2 cellular contexts compared by ENCODE assay signal in the genomic region with DNA sequence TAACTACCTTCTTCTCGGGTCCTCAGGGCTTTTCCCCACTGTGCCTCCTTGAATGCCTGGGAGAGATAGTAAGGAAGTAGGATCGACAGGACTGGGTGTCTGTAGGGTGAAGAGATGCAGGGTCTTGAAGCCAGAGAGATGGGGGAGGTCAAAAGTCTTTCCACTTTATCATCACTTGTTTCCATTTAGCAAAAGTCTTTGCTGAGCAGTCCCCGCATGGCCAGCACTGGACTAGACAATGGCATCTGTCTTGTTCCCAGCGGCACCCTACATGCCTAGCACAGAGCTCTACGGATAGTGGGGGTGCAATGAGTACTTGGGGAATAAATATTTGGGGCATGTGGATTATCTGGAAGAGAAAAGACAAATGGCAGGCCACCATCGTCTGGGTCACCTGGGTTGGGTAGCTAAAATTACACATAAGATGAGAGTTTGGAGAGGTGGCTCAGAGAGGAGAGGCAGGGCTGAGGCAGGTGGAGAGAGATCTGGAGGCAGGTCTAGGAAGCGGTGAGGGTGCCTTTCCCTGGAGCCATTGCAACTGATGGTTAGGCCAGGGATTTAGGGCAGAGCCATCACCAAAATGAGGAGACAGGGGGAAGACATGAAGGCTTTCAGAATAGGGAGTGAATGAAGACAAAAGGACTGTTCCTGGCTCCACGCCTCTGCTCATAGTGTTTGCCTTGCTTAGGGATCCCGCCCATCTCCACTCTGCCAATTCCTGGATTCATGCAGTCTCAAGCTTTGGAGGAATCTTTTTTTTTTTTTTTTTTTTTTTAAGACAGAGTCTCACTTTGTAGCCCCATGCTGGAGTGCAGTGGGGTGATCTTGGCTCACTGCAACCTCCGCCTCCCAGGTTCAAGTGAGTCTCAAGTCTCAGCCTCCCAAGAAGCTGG.
TF ChIP-seq lines count a peak whose summit lies in the region.

No MANE protein-coding gene starts in this region.

TF ChIP-seq in A549, 52 proteins besides CTCF, POLR2A, EP300 and RAD21 (continued from another document):
- TF ChIP-seq, protein P1, sequence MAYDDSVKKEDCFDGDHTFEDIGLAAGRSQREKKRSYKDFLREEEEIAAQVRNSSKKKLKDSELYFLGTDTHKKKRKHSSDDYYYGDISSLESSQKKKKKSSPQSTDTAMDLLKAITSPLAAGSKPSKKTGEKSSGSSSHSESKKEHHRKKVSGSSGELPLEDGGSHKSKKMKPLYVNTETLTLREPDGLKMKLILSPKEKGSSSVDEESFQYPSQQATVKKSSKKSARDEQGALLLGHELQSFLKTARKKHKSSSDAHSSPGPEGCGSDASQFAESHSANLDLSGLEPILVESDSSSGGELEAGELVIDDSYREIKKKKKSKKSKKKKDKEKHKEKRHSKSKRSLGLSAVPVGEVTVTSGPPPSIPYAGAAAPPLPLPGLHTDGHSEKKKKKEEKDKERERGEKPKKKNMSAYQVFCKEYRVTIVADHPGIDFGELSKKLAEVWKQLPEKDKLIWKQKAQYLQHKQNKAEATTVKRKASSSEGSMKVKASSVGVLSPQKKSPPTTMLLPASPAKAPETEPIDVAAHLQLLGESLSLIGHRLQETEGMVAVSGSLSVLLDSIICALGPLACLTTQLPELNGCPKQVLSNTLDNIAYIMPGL (CRISPR knock-in tag; IDR thresholded peaks at IDR 0.05; ENCODE audit: borderline replicate concordance): no peak
- no peak for TF ChIP-seq ZNF302 (CRISPR knock-in tag; IDR thresholded peaks at IDR 0.05)
- TF ChIP-seq CBX8 (IDR thresholded peaks at IDR 0.05): no peak
- TF ChIP-seq SMC3 (IDR thresholded peaks at IDR 0.05): no peak
- TF ChIP-seq HOXB5 (CRISPR knock-in tag; IDR thresholded peaks at IDR 0.05): no peak
- no peak for TF ChIP-seq ZSCAN20 (CRISPR knock-in tag; IDR thresholded peaks at IDR 0.05)
- no peak for TF ChIP-seq PHF8 (IDR thresholded peaks at IDR 0.05; ENCODE audit: borderline replicate concordance, low read depth)
- TF ChIP-seq, protein P2, sequence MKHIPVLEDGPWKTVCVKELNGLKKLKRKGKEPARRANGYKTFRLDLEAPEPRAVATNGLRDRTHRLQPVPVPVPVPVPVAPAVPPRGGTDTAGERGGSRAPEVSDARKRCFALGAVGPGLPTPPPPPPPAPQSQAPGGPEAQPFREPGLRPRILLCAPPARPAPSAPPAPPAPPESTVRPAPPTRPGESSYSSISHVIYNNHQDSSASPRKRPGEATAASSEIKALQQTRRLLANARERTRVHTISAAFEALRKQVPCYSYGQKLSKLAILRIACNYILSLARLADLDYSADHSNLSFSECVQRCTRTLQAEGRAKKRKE (CRISPR knock-in tag; IDR thresholded peaks at IDR 0.05; ENCODE audit: low read depth): no peak

TF ChIP-seq in SK-N-SH treated with all-trans-retinoic acid at 6 μM for 48 hours, 23 proteins besides CTCF, POLR2A, EP300 and RAD21 (continued from another document):
- TF ChIP-seq, protein P3, sequence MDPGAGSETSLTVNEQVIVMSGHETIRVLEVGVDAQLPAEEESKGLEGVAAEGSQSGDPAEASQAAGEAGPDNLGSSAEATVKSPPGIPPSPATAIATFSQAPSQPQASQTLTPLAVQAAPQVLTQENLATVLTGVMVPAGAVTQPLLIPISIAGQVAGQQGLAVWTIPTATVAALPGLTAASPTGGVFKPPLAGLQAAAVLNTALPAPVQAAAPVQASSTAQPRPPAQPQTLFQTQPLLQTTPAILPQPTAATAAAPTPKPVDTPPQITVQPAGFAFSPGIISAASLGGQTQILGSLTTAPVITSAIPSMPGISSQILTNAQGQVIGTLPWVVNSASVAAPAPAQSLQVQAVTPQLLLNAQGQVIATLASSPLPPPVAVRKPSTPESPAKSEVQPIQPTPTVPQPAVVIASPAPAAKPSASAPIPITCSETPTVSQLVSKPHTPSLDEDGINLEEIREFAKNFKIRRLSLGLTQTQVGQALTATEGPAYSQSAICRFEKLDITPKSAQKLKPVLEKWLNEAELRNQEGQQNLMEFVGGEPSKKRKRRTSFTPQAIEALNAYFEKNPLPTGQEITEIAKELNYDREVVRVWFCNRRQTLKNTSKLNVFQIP (CRISPR knock-in tag; IDR thresholded peaks at IDR 0.05; ENCODE audit: borderline replicate concordance, low read depth): no peak
- TF ChIP-seq, protein P4, sequence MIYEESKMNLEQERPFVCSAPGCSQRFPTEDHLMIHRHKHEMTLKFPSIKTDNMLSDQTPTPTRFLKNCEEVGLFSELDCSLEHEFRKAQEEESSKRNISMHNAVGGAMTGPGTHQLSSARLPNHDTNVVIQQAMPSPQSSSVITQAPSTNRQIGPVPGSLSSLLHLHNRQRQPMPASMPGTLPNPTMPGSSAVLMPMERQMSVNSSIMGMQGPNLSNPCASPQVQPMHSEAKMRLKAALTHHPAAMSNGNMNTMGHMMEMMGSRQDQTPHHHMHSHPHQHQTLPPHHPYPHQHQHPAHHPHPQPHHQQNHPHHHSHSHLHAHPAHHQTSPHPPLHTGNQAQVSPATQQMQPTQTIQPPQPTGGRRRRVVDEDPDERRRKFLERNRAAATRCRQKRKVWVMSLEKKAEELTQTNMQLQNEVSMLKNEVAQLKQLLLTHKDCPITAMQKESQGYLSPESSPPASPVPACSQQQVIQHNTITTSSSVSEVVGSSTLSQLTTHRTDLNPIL (CRISPR knock-in tag; IDR thresholded peaks at IDR 0.05; ENCODE audit: low read depth): no peak
- TF ChIP-seq, protein P5, sequence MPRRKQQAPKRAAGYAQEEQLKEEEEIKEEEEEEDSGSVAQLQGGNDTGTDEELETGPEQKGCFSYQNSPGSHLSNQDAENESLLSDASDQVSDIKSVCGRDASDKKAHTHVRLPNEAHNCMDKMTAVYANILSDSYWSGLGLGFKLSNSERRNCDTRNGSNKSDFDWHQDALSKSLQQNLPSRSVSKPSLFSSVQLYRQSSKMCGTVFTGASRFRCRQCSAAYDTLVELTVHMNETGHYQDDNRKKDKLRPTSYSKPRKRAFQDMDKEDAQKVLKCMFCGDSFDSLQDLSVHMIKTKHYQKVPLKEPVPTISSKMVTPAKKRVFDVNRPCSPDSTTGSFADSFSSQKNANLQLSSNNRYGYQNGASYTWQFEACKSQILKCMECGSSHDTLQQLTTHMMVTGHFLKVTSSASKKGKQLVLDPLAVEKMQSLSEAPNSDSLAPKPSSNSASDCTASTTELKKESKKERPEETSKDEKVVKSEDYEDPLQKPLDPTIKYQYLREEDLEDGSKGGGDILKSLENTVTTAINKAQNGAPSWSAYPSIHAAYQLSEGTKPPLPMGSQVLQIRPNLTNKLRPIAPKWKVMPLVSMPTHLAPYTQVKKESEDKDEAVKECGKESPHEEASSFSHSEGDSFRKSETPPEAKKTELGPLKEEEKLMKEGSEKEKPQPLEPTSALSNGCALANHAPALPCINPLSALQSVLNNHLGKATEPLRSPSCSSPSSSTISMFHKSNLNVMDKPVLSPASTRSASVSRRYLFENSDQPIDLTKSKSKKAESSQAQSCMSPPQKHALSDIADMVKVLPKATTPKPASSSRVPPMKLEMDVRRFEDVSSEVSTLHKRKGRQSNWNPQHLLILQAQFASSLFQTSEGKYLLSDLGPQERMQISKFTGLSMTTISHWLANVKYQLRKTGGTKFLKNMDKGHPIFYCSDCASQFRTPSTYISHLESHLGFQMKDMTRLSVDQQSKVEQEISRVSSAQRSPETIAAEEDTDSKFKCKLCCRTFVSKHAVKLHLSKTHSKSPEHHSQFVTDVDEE (CRISPR knock-in tag; IDR thresholded peaks at IDR 0.05): no peak
- no peak for TF ChIP-seq ZFP30 (CRISPR knock-in tag; IDR thresholded peaks at IDR 0.05)
- TF ChIP-seq BACH2 (CRISPR knock-in tag; IDR thresholded peaks at IDR 0.05; ENCODE audit: borderline replicate concordance): no peak
- no peak for TF ChIP-seq TCF4 (CRISPR knock-in tag; IDR thresholded peaks at IDR 0.05; ENCODE audit: borderline replicate concordance)
